1 cellular context compared by ENCODE assay signal in the genomic region with DNA sequence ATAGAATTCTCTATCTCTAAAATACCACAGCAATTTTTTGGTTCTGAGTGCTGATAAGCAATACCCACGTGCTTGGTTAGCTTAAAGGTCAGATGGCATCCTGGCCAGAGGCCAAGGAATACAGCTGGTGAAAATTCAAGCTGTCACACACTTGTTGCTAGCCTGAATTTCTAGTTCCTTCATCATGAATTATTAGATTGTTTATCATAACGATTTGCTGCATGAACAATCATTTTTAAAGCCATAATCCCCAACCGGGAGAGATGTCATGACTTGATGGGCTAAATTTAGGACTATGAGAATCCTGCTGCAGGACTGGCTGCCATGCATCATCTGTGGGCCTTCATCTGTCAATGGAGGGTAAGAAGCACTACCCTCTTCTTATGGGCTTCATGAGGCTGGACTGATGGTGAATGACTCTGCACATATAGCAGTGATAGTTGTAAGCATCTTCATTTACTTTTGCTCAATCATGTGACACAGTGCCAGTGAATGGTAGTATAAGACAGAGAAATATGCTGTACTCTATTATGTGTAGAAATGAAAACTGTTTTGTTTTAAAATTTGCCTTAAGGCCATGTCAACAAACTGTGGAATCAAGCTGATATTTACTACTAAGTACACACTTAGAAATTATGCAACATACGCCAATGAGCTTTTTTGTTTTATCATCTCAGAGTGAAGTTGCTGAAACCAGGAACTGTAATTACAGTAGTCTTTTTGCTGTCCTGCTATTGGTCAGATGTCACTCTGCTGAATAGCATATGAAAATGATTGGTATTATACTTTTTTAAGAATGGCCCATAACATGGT.
TF ChIP-seq lines count a peak whose summit lies in the region.

No MANE protein-coding gene starts in this region.

TF ChIP-seq in HepG2, 621 proteins besides CTCF, POLR2A, EP300 and RAD21 (continued from another document and continues in another):
- TF ChIP-seq ATF7-NPFF (CRISPR knock-in tag; IDR thresholded peaks at IDR 0.05; ENCODE audit: low read depth) (no peak), IRF9 (CRISPR knock-in tag; IDR thresholded peaks at IDR 0.05; ENCODE audit: borderline replicate concordance) (no peak), SETDB1 (CRISPR knock-in tag; IDR thresholded peaks at IDR 0.05; ENCODE audit: borderline replicate concordance) (no peak), KDM5B (CRISPR knock-in tag; IDR thresholded peaks at IDR 0.05; ENCODE audit: borderline replicate concordance) (no peak), FOSL2 (CRISPR knock-in tag; IDR thresholded peaks at IDR 0.05) (no peak), ZNF891 (CRISPR knock-in tag; IDR thresholded peaks at IDR 0.05) (no peak), NFIC (IDR thresholded peaks at IDR 0.05; ENCODE audit: low read length) (peak; percentile 64; the same call in 1 of the 2 replicates), HOXA7 (CRISPR knock-in tag; IDR thresholded peaks at IDR 0.05) (no peak), HOXA3 (CRISPR knock-in tag; IDR thresholded peaks at IDR 0.05) (no peak), TFE3 (CRISPR knock-in tag; IDR thresholded peaks at IDR 0.05) (0 out of 2 replicates have a peak, but pooled peaks have one; percentile 46), CAMTA2 (CRISPR knock-in tag; IDR thresholded peaks at IDR 0.05; ENCODE audit: borderline replicate concordance) (no peak), ZNF33A (CRISPR knock-in tag; IDR thresholded peaks at IDR 0.05; ENCODE audit: borderline replicate concordance) (no peak), ARID4A (CRISPR knock-in tag; IDR thresholded peaks at IDR 0.05; ENCODE audit: borderline replicate concordance) (no peak; the same call in 1 of the 2 replicates), ZNF382 (CRISPR knock-in tag; IDR thresholded peaks at IDR 0.05; ENCODE audit: borderline replicate concordance) (no peak), KAT2B (IDR thresholded peaks at IDR 0.05; ENCODE audit: borderline replicate concordance, low read depth, low read length) (no peak), MIER3 (CRISPR knock-in tag; IDR thresholded peaks at IDR 0.05; ENCODE audit: borderline replicate concordance) (no peak), ZNF335 (CRISPR knock-in tag; IDR thresholded peaks at IDR 0.05) (no peak), ASH2L (IDR thresholded peaks at IDR 0.05; ENCODE audit: insufficient read length, low read depth, low read length) (no peak), SP2 (CRISPR knock-in tag; IDR thresholded peaks at IDR 0.05) (no peak), ZNF713 (CRISPR knock-in tag; IDR thresholded peaks at IDR 0.05) (no peak), MXI1 (IDR thresholded peaks at IDR 0.05; ENCODE audit: borderline replicate concordance, low read depth, low read length) (peak; percentile 32; the same call in 1 of the 3 replicates), TIGD3 (CRISPR knock-in tag; IDR thresholded peaks at IDR 0.05; ENCODE audit: borderline replicate concordance) (no peak), ZNF460 (CRISPR knock-in tag; IDR thresholded peaks at IDR 0.05; ENCODE audit: borderline replicate concordance) (no peak), HNF4A (CRISPR knock-in tag; IDR thresholded peaks at IDR 0.05) (peak; percentile 45; the same call in 1 of the 2 replicates), ZBTB20 (CRISPR knock-in tag; IDR thresholded peaks at IDR 0.05; ENCODE audit: borderline replicate concordance, low read depth) (no peak), HDAC2 (CRISPR knock-in tag; IDR thresholded peaks at IDR 0.05) (no peak)
- TF ChIP-seq, protein P1, sequence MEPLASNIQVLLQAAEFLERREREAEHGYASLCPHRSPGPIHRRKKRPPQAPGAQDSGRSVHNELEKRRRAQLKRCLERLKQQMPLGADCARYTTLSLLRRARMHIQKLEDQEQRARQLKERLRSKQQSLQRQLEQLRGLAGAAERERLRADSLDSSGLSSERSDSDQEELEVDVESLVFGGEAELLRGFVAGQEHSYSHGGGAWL (CRISPR knock-in tag; IDR thresholded peaks at IDR 0.05) = no peak
- TF ChIP-seq, protein P2, sequence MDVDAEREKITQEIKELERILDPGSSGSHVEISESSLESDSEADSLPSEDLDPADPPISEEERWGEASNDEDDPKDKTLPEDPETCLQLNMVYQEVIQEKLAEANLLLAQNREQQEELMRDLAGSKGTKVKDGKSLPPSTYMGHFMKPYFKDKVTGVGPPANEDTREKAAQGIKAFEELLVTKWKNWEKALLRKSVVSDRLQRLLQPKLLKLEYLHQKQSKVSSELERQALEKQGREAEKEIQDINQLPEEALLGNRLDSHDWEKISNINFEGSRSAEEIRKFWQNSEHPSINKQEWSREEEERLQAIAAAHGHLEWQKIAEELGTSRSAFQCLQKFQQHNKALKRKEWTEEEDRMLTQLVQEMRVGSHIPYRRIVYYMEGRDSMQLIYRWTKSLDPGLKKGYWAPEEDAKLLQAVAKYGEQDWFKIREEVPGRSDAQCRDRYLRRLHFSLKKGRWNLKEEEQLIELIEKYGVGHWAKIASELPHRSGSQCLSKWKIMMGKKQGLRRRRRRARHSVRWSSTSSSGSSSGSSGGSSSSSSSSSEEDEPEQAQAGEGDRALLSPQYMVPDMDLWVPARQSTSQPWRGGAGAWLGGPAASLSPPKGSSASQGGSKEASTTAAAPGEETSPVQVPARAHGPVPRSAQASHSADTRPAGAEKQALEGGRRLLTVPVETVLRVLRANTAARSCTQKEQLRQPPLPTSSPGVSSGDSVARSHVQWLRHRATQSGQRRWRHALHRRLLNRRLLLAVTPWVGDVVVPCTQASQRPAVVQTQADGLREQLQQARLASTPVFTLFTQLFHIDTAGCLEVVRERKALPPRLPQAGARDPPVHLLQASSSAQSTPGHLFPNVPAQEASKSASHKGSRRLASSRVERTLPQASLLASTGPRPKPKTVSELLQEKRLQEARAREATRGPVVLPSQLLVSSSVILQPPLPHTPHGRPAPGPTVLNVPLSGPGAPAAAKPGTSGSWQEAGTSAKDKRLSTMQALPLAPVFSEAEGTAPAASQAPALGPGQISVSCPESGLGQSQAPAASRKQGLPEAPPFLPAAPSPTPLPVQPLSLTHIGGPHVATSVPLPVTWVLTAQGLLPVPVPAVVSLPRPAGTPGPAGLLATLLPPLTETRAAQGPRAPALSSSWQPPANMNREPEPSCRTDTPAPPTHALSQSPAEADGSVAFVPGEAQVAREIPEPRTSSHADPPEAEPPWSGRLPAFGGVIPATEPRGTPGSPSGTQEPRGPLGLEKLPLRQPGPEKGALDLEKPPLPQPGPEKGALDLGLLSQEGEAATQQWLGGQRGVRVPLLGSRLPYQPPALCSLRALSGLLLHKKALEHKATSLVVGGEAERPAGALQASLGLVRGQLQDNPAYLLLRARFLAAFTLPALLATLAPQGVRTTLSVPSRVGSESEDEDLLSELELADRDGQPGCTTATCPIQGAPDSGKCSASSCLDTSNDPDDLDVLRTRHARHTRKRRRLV (CRISPR knock-in tag; IDR thresholded peaks at IDR 0.05) = no peak
- TF ChIP-seq, protein P3, sequence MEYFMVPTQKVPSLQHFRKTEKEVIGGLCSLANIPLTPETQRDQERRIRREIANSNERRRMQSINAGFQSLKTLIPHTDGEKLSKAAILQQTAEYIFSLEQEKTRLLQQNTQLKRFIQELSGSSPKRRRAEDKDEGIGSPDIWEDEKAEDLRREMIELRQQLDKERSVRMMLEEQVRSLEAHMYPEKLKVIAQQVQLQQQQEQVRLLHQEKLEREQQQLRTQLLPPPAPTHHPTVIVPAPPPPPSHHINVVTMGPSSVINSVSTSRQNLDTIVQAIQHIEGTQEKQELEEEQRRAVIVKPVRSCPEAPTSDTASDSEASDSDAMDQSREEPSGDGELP (IDR thresholded peaks at IDR 0.05; ENCODE audit: borderline replicate concordance, low read depth) = peak; percentile 90
- TF ChIP-seq, protein P4, sequence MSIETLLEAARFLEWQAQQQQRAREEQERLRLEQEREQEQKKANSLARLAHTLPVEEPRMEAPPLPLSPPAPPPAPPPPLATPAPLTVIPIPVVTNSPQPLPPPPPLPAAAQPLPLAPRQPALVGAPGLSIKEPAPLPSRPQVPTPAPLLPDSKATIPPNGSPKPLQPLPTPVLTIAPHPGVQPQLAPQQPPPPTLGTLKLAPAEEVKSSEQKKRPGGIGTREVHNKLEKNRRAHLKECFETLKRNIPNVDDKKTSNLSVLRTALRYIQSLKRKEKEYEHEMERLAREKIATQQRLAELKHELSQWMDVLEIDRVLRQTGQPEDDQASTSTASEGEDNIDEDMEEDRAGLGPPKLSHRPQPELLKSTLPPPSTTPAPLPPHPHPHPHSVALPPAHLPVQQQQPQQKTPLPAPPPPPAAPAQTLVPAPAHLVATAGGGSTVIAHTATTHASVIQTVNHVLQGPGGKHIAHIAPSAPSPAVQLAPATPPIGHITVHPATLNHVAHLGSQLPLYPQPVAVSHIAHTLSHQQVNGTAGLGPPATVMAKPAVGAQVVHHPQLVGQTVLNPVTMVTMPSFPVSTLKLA (IDR thresholded peaks at IDR 0.05) = no peak
- TF ChIP-seq, protein P5, sequence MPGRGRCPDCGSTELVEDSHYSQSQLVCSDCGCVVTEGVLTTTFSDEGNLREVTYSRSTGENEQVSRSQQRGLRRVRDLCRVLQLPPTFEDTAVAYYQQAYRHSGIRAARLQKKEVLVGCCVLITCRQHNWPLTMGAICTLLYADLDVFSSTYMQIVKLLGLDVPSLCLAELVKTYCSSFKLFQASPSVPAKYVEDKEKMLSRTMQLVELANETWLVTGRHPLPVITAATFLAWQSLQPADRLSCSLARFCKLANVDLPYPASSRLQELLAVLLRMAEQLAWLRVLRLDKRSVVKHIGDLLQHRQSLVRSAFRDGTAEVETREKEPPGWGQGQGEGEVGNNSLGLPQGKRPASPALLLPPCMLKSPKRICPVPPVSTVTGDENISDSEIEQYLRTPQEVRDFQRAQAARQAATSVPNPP (CRISPR knock-in tag; IDR thresholded peaks at IDR 0.05) = no peak
